In genomic region chr16:84143784-84144199, GRCh38 we compare ENCODE assay signal across 8 cellular contexts. TPM values are rescaled to one million over a fixed set of nuclear protein-coding genes. Genes with fewer than 3 reads are reported as not detected.
A peak's percentile ranks its signal among the peaks of the same experiment; 100 is the strongest.
DNase-seq lines count a peak whose midpoint lies in the region; ATAC-seq, FAIRE-seq and TF ChIP-seq lines count a peak whose summit lies in the region.

No MANE protein-coding gene starts in this region.

- H3K4me3 ChIP-seq in A549 (peak overlapping the region; percentile 82), HUES6 (ENCODE audit: low read depth, low read length) (peak overlapping the region; percentile 95), brain microvascular endothelial cell (ENCODE audit: low read depth, low read length) (peak overlapping the region; percentile 84), mucosa of rectum (ENCODE audit: low read length in 2 of 2) (peak overlapping the region in 1 of 2 donors; percentile 82)

- no peak overlapping the region; a peak in 1 of 6 replicates for H3K27ac ChIP-seq in A549
- H3K27ac ChIP-seq in HUES6 (ENCODE audit: low read depth, low read length): no peak overlapping the region
- no peak overlapping the region for H3K27ac ChIP-seq in brain microvascular endothelial cell
- H3K27ac ChIP-seq in mucosa of rectum (ENCODE audit: low read depth in 2 of 2, low read length in 2 of 2): no peak overlapping the region

- in situ Hi-C loops in brain microvascular endothelial cell (cut with HindIII; ENCODE audit: low pct_ligation_motif_present, low sequenced_read_pairs): no loop called here

- TF ChIP-seq RAD21 in A549 (conservative IDR thresholded peaks at IDR 0.05 in 1 of 2, IDR thresholded peaks at IDR 0.05 in 1 of 2): no peak

- H3K9me3 ChIP-seq in A549 (no peaks in the 10 kb centered on the region), HUES6 (ENCODE audit: control insufficient read depth, insufficient read depth, low read depth, low read length) (no peaks in the 10 kb centered on the region), mucosa of rectum (ENCODE audit: control insufficient read depth in 2 of 2, low read length in 2 of 2) (no peaks in the 10 kb centered on the region)

- no peak for DNase-seq in A549 (ENCODE audit: low read depth in 1 of 2, low spot score in 1 of 2)
- DNase-seq in brain microvascular endothelial cell: no peak
- DNase-seq in D721Med (ENCODE audit: insufficient read length, low spot score): no peak
- no peak for DNase-seq in COLO668 (lab: John Stamatoyannopoulos, UW; ENCODE audit: unreplicated experiment)

- H3K27me3 ChIP-seq in HUES6 (ENCODE audit: control insufficient read depth, insufficient read depth, low read length) (peaks cover 11% of the 10 kb centered on the region), brain microvascular endothelial cell (replicated peaks) (no peaks in the 10 kb centered on the region), mucosa of rectum (ENCODE audit: control insufficient read depth in 2 of 2, insufficient read depth in 2 of 2, low read length in 2 of 2) (no peaks in the 10 kb centered on the region)

- FAIRE-seq in A549 (lab: Jason Lieb, UNC) (no peak), D721Med (lab: Jason Lieb, UNC) (no peak)

- TF ChIP-seq CTCF in A549 (IDR thresholded peaks at IDR 0.05) (no peak), brain microvascular endothelial cell (IDR thresholded peaks at IDR 0.05; ENCODE audit: low read depth, low read length, missing control alignments) (no peak), D721Med (IDR thresholded peaks at IDR 0.05; ENCODE audit: insufficient read depth, missing control alignments) (no peak)

- peak overlapping the region; percentile 92 for H3K4me2 ChIP-seq in A549

- POLR2A ChIA-PET in A549 (lab: Yijun Ruan, JAX): no interaction called here

- no peak for TF ChIP-seq EP300 in A549 (IDR thresholded peaks at IDR 0.05)

- H3K36me3 ChIP-seq in HUES6 (ENCODE audit: control insufficient read depth, insufficient read depth, low read length) (no peaks in the 10 kb centered on the region), brain microvascular endothelial cell (replicated peaks) (no peaks in the 10 kb centered on the region), mucosa of rectum (ENCODE audit: control insufficient read depth in 2 of 2, insufficient read depth in 2 of 2, low read length in 2 of 2) (no peaks in the 10 kb centered on the region)

- H3K4me1 ChIP-seq in A549 (peaks cover 5% of the 10 kb centered on the region; the same call in 1 of the 3 replicates), HUES6 (ENCODE audit: control insufficient read depth, insufficient read depth, low read length) (peaks cover 16% of the 10 kb centered on the region), mucosa of rectum (ENCODE audit: control insufficient read depth in 2 of 2, insufficient read depth in 2 of 2, low read length in 2 of 2) (peaks cover 0 to 13% of the 10 kb centered on the region in 2 donors)

- H3K9ac ChIP-seq in HUES6 (ENCODE audit: low read length) (no peak overlapping the region), mucosa of rectum (ENCODE audit: low read depth in 1 of 2, low read length in 2 of 2) (peak overlapping the region; percentile 68 to 70)

- no peak for TF ChIP-seq POLR2A in A549 (IDR thresholded peaks at IDR 0.05; ENCODE audit: low read length)

- no peak for ATAC-seq in A549
- no peak for ATAC-seq in HG02759 (IDR thresholded peaks at IDR 0.05; ENCODE audit: unreplicated experiment)
- no peak for ATAC-seq in GM18861 (IDR thresholded peaks at IDR 0.05; ENCODE audit: unreplicated experiment)

- CTCF ChIA-PET in A549 (lab: Yijun Ruan, JAX): interaction anchor here (0.6 to 0.7 kb wide), 2 partner anchors 10 to 99 kb away, joined by 3 read pairs; no protein-coding TSS in a partner anchor

- WGBS in A549 (ENCODE audit: missing lambda C conversion rate): 86% methylated on average over 13 of the region's 13 CpGs

TF ChIP-seq in A549, 52 proteins besides CTCF, POLR2A, EP300 and RAD21:
- TF ChIP-seq CBX8 (IDR thresholded peaks at IDR 0.05) (no peak), REST (IDR thresholded peaks at IDR 0.05) (no peak), CHD2 (IDR thresholded peaks at IDR 0.05; ENCODE audit: low read length, partially characterized antibody) (no peak), RNF2 (IDR thresholded peaks at IDR 0.05; ENCODE audit: borderline replicate concordance, low read depth) (no peak), HES2 (IDR thresholded peaks at IDR 0.05) (no peak)

RNA-seq across cellular contexts. Expression of gene HSDL1, which starts 1.2 kb away (rescaled TPM):
- polyA plus RNA-seq in A549 (2011; rRNA removed): 24.9 and 25.6 TPM in 2 replicates
- polyA plus RNA-seq in A549 (2012; cell fraction: cytosol; rRNA removed): 7.5 and 9.0 TPM in 2 replicates
- polyA plus RNA-seq in A549 (2012; cell fraction: nucleus; rRNA removed): 5.7 and 9.4 TPM in 2 replicates
- polyA plus RNA-seq in A549 (2017; fragmentation: RNase III; extraction: RNeasy Plus Mini Kit Qiagen cat#74134 plus additional on column Dnase treatment): 14.7 to 18.3 TPM (median 17.9 TPM) in 3 replicates
- 9.7 and 11.3 TPM in 2 replicates for polyA minus RNA-seq in A549 (2011; rRNA and poly(A)+ RNA removed)

RNA-seq across cellular contexts. Expression of gene DNAAF1, which starts 1.3 kb away (rescaled TPM):
- polyA plus RNA-seq in A549 (2011; rRNA removed) (0.07 and 0.13 TPM in 2 replicates), A549 (2017; fragmentation: RNase III; extraction: RNeasy Plus Mini Kit Qiagen cat#74134 plus additional on column Dnase treatment) (0.14 to 0.31 TPM (median 0.21 TPM) in 3 replicates)
- 0.04 and 0.10 TPM in 2 replicates for polyA plus RNA-seq in A549 (2012; cell fraction: cytosol; rRNA removed)
- 0.23 and 0.54 TPM in 2 replicates for polyA plus RNA-seq in A549 (2012; cell fraction: nucleus; rRNA removed)
- polyA minus RNA-seq in A549 (2011; rRNA and poly(A)+ RNA removed): not detected in 2 replicates

RNA-seq across cellular contexts. Expression of gene MBTPS1, which starts 27.1 kb away (rescaled TPM):
- polyA plus RNA-seq in A549 (2011; rRNA removed) (76.7 and 88.4 TPM in 2 replicates), A549 (2017; fragmentation: RNase III; extraction: RNeasy Plus Mini Kit Qiagen cat#74134 plus additional on column Dnase treatment) (47.5 to 52.8 TPM (median 50.3 TPM) in 3 replicates)
- 36.8 and 43.1 TPM in 2 replicates for polyA plus RNA-seq in A549 (2012; cell fraction: cytosol; rRNA removed)
- 65.8 and 79.2 TPM in 2 replicates for polyA plus RNA-seq in A549 (2012; cell fraction: nucleus; rRNA removed)
- polyA minus RNA-seq in A549 (2011; rRNA and poly(A)+ RNA removed): 105 and 108 TPM in 2 replicates

RNA-seq across cellular contexts. Expression of gene TAF1C, which starts 43.1 kb away (rescaled TPM):
- 13.2 and 17.8 TPM in 2 replicates for polyA plus RNA-seq in A549 (2011; rRNA removed)
- 27.9 and 34.7 TPM in 2 replicates for polyA plus RNA-seq in A549 (2012; cell fraction: cytosol; rRNA removed)
- polyA plus RNA-seq in A549 (2012; cell fraction: nucleus; rRNA removed): 325 and 360 TPM in 2 replicates
- polyA plus RNA-seq in A549 (2017; fragmentation: RNase III; extraction: RNeasy Plus Mini Kit Qiagen cat#74134 plus additional on column Dnase treatment): 32.8 to 41.2 TPM (median 38.6 TPM) in 3 replicates
- polyA minus RNA-seq in A549 (2011; rRNA and poly(A)+ RNA removed): 24.7 and 27.5 TPM in 2 replicates

RNA-seq across cellular contexts. Expression of gene ADAD2, which starts 47.2 kb away (rescaled TPM):
- polyA plus RNA-seq in A549 (2011; rRNA removed): not detected in 2 replicates
- polyA plus RNA-seq in A549 (2012; cell fraction: cytosol; rRNA removed): not detected in 2 replicates
- 0.02 TPM in 1 of 2 replicates, not detected in the other for polyA plus RNA-seq in A549 (2012; cell fraction: nucleus; rRNA removed)
- polyA plus RNA-seq in A549 (2017; fragmentation: RNase III; extraction: RNeasy Plus Mini Kit Qiagen cat#74134 plus additional on column Dnase treatment): not detected in 3 replicates
- polyA minus RNA-seq in A549 (2011; rRNA and poly(A)+ RNA removed): not detected in 2 replicates
